In the genomic region with DNA sequence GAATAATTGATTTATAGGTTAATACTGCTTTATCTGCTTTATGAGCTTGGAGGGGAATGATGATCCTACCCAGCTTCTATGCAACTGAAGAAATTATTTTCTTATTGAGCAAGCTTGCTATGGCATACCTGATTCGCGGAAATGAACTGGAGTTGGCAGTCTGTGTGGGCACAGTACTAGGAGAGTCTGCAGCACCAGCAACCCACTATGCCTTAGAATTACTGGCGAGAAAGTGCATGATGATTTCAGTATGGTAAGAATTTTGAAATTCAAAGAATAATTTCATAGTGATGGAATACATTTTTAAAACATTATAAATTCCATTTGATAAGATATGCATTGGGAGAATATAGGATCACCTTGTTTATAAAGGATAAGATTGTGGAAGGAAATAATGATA, we compare ENCODE assay signal across 31 cellular contexts.
DNase-seq lines count a peak whose midpoint lies in the region.
"Had no signal": no experiment of that assay in that cellular context is flagged by ENCODE, and none has a peak within 500 bp of the region (broad histone marks: within the 10 kb centered on the region; RNA-seq: fewer than 3 reads in every experiment).

No MANE protein-coding gene starts in this region.

- DNase-seq in caudate nucleus (lab: John Stamatoyannopoulos, UW) (peak in 25 of 61 donors; percentile 1 to 84 (median 19)), head of caudate nucleus (peak in 33 of 42 donors; percentile 6 to 85 (median 50)), putamen (ENCODE audit: low spot score) (peak; percentile 59), cerebellar cortex (ENCODE audit: low spot score) (no peak), NCI-H1105 (lab: John Stamatoyannopoulos, UW) (no peak), dedifferentiated amniotic fluid mesenchymal stem cell (ENCODE audit: extremely low spot score) (no peak)
- DNase-seq: 8988T; ACHN; AML-193; BE2C; C1 segment of cervical spinal cord; Caco-2; Calu3; CD4-positive, alpha-beta memory T cell; CD4-positive, alpha-beta T cell; CD4-positive, CD25-positive, alpha-beta regulatory T cell; CD8-positive, alpha-beta memory T cell; CD8-positive, alpha-beta T cell; COR-L47; DMS 273 treated with DMSO at 0.1 percent for 48 hours; DMS153; DMS53; DMS79; DMS79 treated with DMSO at 0.1 percent for 48 hours; DND-41; EL had no signal

- peak overlapping the region; percentile 26 for H3K27ac ChIP-seq in caudate nucleus (ENCODE audit: low read depth, low read length)
- H3K27ac ChIP-seq: 22Rv1; A549; BLaER1; BLaER1 treated with 17β-estradiol and CSF1 and Interleukin-3, amounts not matched to agents 10 nM and 100 nM; C4-2B had no signal

- intact Hi-C loops in head of caudate nucleus (cut with DNase I): no loop called here

Comparison
In these comparisons a context has a peak if more than half of its experiments do, and no peak if none do; other contexts are left out.
1. DNase-seq: peak in head of caudate nucleus (33 of 42) and putamen (single experiment); none in cerebellar cortex (single experiment), NCI-H1105 (single experiment) and dedifferentiated amniotic fluid mesenchymal stem cell (single experiment).